Comparison of ENCODE assay signal across 1 cellular context in the genomic region with DNA sequence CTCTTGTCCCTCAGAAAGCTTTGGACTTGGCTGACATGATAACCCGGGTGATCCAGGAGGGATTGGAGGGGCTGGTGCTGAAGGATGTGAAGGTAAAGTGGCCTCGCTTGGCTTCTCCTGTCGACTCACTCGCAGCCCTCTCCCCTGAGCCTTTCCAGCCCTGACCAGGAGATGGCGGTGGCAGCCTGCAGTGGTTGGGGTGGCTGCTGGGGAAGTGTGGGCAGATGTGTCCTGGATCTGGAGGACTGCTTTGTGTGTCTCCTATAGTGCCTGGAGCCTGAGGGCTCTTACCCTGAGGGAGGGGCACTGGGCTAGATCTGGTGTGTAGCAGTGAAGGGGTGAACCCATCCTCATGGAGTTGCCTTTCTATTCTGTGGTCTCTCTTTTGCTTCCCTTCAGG.
TF ChIP-seq lines count a peak whose summit lies in the region.

No MANE protein-coding gene starts in this region.

TF ChIP-seq in HEK293, 187 proteins besides CTCF, POLR2A, EP300 and RAD21 (continued from another document):
- TF ChIP-seq ZSCAN4 (tag by site-specific recombination; IDR thresholded peaks at IDR 0.05) (no peak), ZNF654 (tag by site-specific recombination; IDR thresholded peaks at IDR 0.05; ENCODE audit: low read depth) (peak; percentile 74), PRDM1 (tag by site-specific recombination; IDR thresholded peaks at IDR 0.05) (peak; percentile 62)
